1 cellular context compared by ENCODE assay signal in the genomic region with DNA sequence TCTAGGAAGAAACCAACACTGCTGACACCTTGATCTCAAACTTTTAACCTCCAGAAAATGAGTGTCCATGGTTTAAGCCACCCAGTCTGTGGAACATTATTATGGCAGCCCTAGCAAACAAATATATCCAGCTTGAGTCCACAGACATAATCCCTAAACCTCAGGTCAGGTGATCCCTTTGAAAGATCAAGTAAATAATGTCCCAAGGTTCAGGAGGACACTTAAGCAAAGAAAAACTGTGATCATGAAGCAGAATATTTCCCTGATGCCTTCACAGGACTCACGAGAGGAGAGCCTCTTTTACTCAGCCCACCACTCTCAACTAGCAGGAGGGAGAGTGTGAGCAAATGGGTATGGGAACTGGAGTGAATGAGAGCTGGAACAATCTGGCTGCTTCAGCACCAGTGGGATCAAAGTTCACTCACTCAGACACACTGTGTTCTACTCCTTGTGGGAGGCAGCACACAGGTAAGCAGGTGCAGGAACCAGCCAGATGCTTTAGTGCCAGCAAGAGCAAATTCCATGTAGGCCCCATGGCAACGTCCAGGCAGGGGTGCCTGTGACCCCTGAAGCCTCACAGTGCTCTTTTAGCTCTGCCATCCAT.
TF ChIP-seq lines count a peak whose summit lies in the region.

No MANE protein-coding gene starts in this region.

TF ChIP-seq in HepG2, 621 proteins besides CTCF, POLR2A, EP300 and RAD21 (continued from another document and continues in another):
- TF ChIP-seq, protein P1, sequence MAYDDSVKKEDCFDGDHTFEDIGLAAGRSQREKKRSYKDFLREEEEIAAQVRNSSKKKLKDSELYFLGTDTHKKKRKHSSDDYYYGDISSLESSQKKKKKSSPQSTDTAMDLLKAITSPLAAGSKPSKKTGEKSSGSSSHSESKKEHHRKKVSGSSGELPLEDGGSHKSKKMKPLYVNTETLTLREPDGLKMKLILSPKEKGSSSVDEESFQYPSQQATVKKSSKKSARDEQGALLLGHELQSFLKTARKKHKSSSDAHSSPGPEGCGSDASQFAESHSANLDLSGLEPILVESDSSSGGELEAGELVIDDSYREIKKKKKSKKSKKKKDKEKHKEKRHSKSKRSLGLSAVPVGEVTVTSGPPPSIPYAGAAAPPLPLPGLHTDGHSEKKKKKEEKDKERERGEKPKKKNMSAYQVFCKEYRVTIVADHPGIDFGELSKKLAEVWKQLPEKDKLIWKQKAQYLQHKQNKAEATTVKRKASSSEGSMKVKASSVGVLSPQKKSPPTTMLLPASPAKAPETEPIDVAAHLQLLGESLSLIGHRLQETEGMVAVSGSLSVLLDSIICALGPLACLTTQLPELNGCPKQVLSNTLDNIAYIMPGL (CRISPR knock-in tag; IDR thresholded peaks at IDR 0.05; ENCODE audit: borderline replicate concordance in 1 of 2, low read depth in 1 of 2), result no peak
- no peak for TF ChIP-seq ZNF33A (CRISPR knock-in tag; IDR thresholded peaks at IDR 0.05; ENCODE audit: borderline replicate concordance)
- TF ChIP-seq ZNF24 (IDR thresholded peaks at IDR 0.05), result no peak
- no peak for TF ChIP-seq RORA (CRISPR knock-in tag; IDR thresholded peaks at IDR 0.05)
- TF ChIP-seq, protein P2, sequence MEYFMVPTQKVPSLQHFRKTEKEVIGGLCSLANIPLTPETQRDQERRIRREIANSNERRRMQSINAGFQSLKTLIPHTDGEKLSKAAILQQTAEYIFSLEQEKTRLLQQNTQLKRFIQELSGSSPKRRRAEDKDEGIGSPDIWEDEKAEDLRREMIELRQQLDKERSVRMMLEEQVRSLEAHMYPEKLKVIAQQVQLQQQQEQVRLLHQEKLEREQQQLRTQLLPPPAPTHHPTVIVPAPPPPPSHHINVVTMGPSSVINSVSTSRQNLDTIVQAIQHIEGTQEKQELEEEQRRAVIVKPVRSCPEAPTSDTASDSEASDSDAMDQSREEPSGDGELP (IDR thresholded peaks at IDR 0.05; ENCODE audit: borderline replicate concordance, low read depth), result no peak
- TF ChIP-seq HOXA7 (CRISPR knock-in tag; IDR thresholded peaks at IDR 0.05), result no peak
- TF ChIP-seq, protein P3, sequence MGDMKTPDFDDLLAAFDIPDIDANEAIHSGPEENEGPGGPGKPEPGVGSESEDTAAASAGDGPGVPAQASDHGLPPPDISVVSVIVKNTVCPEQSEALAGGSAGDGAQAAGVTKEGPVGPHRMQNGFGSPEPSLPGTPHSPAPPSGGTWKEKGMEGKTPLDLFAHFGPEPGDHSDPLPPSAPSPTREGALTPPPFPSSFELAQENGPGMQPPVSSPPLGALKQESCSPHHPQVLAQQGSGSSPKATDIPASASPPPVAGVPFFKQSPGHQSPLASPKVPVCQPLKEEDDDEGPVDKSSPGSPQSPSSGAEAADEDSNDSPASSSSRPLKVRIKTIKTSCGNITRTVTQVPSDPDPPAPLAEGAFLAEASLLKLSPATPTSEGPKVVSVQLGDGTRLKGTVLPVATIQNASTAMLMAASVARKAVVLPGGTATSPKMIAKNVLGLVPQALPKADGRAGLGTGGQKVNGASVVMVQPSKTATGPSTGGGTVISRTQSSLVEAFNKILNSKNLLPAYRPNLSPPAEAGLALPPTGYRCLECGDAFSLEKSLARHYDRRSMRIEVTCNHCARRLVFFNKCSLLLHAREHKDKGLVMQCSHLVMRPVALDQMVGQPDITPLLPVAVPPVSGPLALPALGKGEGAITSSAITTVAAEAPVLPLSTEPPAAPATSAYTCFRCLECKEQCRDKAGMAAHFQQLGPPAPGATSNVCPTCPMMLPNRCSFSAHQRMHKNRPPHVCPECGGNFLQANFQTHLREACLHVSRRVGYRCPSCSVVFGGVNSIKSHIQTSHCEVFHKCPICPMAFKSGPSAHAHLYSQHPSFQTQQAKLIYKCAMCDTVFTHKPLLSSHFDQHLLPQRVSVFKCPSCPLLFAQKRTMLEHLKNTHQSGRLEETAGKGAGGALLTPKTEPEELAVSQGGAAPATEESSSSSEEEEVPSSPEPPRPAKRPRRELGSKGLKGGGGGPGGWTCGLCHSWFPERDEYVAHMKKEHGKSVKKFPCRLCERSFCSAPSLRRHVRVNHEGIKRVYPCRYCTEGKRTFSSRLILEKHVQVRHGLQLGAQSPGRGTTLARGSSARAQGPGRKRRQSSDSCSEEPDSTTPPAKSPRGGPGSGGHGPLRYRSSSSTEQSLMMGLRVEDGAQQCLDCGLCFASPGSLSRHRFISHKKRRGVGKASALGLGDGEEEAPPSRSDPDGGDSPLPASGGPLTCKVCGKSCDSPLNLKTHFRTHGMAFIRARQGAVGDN (CRISPR knock-in tag; IDR thresholded peaks at IDR 0.05), result no peak
- peak; percentile 19; the same call in 1 of the 2 replicates for TF ChIP-seq FOSL2 (CRISPR knock-in tag; IDR thresholded peaks at IDR 0.05)
- no peak for TF ChIP-seq ZBTB1 (CRISPR knock-in tag; IDR thresholded peaks at IDR 0.05; ENCODE audit: borderline replicate concordance)
- peak; percentile 3; the same call in 1 of the 2 replicates for TF ChIP-seq STAG1 (CRISPR knock-in tag; IDR thresholded peaks at IDR 0.05)
- TF ChIP-seq PHF20 (CRISPR knock-in tag; IDR thresholded peaks at IDR 0.05), result no peak
- no peak for TF ChIP-seq SMARCC2 (IDR thresholded peaks at IDR 0.05)
- TF ChIP-seq, protein P4, sequence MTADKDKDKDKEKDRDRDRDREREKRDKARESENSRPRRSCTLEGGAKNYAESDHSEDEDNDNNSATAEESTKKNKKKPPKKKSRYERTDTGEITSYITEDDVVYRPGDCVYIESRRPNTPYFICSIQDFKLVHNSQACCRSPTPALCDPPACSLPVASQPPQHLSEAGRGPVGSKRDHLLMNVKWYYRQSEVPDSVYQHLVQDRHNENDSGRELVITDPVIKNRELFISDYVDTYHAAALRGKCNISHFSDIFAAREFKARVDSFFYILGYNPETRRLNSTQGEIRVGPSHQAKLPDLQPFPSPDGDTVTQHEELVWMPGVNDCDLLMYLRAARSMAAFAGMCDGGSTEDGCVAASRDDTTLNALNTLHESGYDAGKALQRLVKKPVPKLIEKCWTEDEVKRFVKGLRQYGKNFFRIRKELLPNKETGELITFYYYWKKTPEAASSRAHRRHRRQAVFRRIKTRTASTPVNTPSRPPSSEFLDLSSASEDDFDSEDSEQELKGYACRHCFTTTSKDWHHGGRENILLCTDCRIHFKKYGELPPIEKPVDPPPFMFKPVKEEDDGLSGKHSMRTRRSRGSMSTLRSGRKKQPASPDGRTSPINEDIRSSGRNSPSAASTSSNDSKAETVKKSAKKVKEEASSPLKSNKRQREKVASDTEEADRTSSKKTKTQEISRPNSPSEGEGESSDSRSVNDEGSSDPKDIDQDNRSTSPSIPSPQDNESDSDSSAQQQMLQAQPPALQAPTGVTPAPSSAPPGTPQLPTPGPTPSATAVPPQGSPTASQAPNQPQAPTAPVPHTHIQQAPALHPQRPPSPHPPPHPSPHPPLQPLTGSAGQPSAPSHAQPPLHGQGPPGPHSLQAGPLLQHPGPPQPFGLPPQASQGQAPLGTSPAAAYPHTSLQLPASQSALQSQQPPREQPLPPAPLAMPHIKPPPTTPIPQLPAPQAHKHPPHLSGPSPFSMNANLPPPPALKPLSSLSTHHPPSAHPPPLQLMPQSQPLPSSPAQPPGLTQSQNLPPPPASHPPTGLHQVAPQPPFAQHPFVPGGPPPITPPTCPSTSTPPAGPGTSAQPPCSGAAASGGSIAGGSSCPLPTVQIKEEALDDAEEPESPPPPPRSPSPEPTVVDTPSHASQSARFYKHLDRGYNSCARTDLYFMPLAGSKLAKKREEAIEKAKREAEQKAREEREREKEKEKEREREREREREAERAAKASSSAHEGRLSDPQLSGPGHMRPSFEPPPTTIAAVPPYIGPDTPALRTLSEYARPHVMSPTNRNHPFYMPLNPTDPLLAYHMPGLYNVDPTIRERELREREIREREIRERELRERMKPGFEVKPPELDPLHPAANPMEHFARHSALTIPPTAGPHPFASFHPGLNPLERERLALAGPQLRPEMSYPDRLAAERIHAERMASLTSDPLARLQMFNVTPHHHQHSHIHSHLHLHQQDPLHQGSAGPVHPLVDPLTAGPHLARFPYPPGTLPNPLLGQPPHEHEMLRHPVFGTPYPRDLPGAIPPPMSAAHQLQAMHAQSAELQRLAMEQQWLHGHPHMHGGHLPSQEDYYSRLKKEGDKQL (CRISPR knock-in tag; IDR thresholded peaks at IDR 0.05; ENCODE audit: low read depth), result no peak
- 0 out of 2 replicates have a peak, but pooled peaks have one; percentile 31 for TF ChIP-seq CBX5 (CRISPR knock-in tag; IDR thresholded peaks at IDR 0.05; ENCODE audit: borderline replicate concordance)
- TF ChIP-seq BHLHE40 (IDR thresholded peaks at IDR 0.05; ENCODE audit: low read length), result peak; percentile 36; the same call in 1 of the 2 replicates
- 0 out of 2 replicates have a peak, but pooled peaks have one; percentile 12 for TF ChIP-seq ZNF7 (CRISPR knock-in tag; IDR thresholded peaks at IDR 0.05)
- TF ChIP-seq, protein P5, sequence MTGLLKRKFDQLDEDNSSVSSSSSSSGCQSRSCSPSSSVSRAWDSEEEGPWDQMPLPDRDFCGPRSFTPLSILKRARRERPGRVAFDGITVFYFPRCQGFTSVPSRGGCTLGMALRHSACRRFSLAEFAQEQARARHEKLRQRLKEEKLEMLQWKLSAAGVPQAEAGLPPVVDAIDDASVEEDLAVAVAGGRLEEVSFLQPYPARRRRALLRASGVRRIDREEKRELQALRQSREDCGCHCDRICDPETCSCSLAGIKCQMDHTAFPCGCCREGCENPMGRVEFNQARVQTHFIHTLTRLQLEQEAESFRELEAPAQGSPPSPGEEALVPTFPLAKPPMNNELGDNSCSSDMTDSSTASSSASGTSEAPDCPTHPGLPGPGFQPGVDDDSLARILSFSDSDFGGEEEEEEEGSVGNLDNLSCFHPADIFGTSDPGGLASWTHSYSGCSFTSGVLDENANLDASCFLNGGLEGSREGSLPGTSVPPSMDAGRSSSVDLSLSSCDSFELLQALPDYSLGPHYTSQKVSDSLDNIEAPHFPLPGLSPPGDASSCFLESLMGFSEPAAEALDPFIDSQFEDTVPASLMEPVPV (CRISPR knock-in tag; IDR thresholded peaks at IDR 0.05), result no peak
- peak; percentile 41; the same call in 1 of the 2 replicates for TF ChIP-seq ZNF644 (CRISPR knock-in tag; IDR thresholded peaks at IDR 0.05; ENCODE audit: low read depth)
- no peak for TF ChIP-seq ZNF552 (CRISPR knock-in tag; IDR thresholded peaks at IDR 0.05; ENCODE audit: borderline replicate concordance)
- no peak for TF ChIP-seq AHR (CRISPR knock-in tag; IDR thresholded peaks at IDR 0.05)
- TF ChIP-seq, protein P6, sequence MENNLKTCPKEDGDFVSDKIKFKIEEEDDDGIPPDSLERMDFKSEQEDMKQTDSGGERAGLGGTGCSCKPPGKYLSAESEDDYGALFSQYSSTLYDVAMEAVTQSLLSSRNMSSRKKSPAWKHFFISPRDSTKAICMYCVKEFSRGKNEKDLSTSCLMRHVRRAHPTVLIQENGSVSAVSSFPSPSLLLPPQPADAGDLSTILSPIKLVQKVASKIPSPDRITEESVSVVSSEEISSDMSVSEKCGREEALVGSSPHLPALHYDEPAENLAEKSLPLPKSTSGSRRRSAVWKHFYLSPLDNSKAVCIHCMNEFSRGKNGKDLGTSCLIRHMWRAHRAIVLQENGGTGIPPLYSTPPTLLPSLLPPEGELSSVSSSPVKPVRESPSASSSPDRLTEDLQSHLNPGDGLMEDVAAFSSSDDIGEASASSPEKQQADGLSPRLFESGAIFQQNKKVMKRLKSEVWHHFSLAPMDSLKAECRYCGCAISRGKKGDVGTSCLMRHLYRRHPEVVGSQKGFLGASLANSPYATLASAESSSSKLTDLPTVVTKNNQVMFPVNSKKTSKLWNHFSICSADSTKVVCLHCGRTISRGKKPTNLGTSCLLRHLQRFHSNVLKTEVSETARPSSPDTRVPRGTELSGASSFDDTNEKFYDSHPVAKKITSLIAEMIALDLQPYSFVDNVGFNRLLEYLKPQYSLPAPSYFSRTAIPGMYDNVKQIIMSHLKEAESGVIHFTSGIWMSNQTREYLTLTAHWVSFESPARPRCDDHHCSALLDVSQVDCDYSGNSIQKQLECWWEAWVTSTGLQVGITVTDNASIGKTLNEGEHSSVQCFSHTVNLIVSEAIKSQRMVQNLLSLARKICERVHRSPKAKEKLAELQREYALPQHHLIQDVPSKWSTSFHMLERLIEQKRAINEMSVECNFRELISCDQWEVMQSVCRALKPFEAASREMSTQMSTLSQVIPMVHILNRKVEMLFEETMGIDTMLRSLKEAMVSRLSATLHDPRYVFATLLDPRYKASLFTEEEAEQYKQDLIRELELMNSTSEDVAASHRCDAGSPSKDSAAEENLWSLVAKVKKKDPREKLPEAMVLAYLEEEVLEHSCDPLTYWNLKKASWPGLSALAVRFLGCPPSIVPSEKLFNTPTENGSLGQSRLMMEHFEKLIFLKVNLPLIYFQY (CRISPR knock-in tag; IDR thresholded peaks at IDR 0.05; ENCODE audit: borderline replicate concordance), result no peak
- TF ChIP-seq PHF8 (CRISPR knock-in tag; IDR thresholded peaks at IDR 0.05), result no peak
- TF ChIP-seq, protein P7, sequence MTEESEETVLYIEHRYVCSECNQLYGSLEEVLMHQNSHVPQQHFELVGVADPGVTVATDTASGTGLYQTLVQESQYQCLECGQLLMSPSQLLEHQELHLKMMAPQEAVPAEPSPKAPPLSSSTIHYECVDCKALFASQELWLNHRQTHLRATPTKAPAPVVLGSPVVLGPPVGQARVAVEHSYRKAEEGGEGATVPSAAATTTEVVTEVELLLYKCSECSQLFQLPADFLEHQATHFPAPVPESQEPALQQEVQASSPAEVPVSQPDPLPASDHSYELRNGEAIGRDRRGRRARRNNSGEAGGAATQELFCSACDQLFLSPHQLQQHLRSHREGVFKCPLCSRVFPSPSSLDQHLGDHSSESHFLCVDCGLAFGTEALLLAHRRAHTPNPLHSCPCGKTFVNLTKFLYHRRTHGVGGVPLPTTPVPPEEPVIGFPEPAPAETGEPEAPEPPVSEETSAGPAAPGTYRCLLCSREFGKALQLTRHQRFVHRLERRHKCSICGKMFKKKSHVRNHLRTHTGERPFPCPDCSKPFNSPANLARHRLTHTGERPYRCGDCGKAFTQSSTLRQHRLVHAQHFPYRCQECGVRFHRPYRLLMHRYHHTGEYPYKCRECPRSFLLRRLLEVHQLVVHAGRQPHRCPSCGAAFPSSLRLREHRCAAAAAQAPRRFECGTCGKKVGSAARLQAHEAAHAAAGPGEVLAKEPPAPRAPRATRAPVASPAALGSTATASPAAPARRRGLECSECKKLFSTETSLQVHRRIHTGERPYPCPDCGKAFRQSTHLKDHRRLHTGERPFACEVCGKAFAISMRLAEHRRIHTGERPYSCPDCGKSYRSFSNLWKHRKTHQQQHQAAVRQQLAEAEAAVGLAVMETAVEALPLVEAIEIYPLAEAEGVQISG (CRISPR knock-in tag; IDR thresholded peaks at IDR 0.05), result peak; percentile 10; the same call in 1 of the 2 replicates
- TF ChIP-seq, protein P8, sequence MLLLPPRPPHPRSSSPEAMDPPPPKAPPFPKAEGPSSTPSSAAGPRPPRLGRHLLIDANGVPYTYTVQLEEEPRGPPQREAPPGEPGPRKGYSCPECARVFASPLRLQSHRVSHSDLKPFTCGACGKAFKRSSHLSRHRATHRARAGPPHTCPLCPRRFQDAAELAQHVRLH (CRISPR knock-in tag; IDR thresholded peaks at IDR 0.05; ENCODE audit: borderline replicate concordance, low read depth), result no peak
- TF ChIP-seq, protein P9, sequence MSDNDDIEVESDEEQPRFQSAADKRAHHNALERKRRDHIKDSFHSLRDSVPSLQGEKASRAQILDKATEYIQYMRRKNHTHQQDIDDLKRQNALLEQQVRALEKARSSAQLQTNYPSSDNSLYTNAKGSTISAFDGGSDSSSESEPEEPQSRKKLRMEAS (IDR thresholded peaks at IDR 0.05), result no peak
- no peak for TF ChIP-seq SNRNP70 (IDR thresholded peaks at IDR 0.05; ENCODE audit: low read depth, low read length)
- TF ChIP-seq TOE1 (CRISPR knock-in tag; IDR thresholded peaks at IDR 0.05), result no peak
